1 cellular context compared by ENCODE assay signal in genomic region chr2:96353032-96353561, GRCh38.
TF ChIP-seq lines count a peak whose summit lies in the region.

No MANE protein-coding gene starts in this region.

TF ChIP-seq in K562, 482 proteins besides CTCF, POLR2A, EP300 and RAD21 (continues in another document):
- no peak for TF ChIP-seq ZNF507 (tag; conservative IDR thresholded peaks at IDR 0.05)
- 0 out of 4 replicates have a peak, but pooled peaks of 1 of the 2 experiments have one; percentile 26 for TF ChIP-seq MAZ (CRISPR knock-in tag; conservative IDR thresholded peaks at IDR 0.05 in 1 of 2, IDR thresholded peaks at IDR 0.05 in 1 of 2)
- TF ChIP-seq ELF2 (CRISPR knock-in tag; IDR thresholded peaks at IDR 0.05), result no peak
- TF ChIP-seq NEUROD1 (IDR thresholded peaks at IDR 0.05; ENCODE audit: borderline replicate concordance, low read depth, low read length, partially characterized antibody), result no peak
- no peak for TF ChIP-seq ZNF174 (CRISPR knock-in tag; IDR thresholded peaks at IDR 0.05)
- TF ChIP-seq SOX6 (IDR thresholded peaks at IDR 0.05), result peak; percentile 64; the same call in 1 of the 2 replicates
- TF ChIP-seq CTBP1 (IDR thresholded peaks at IDR 0.05; ENCODE audit: borderline replicate concordance), result peak; percentile 99
- peak; percentile 27; the same call in 1 of the 2 replicates for TF ChIP-seq HDAC2 (IDR thresholded peaks at IDR 0.05)
- TF ChIP-seq RCOR1 (IDR thresholded peaks at IDR 0.05; ENCODE audit: borderline replicate concordance in 1 of 2, low read depth in 2 of 2, low read length in 2 of 2), result peak in 1 of 2 experiments; percentile 88; a peak in 2 of 4 replicates
- no peak for TF ChIP-seq PPARD (CRISPR knock-in tag; IDR thresholded peaks at IDR 0.05)
- TF ChIP-seq SIN3B (IDR thresholded peaks at IDR 0.05; ENCODE audit: low read depth), result no peak
- TF ChIP-seq ZNF699 (CRISPR knock-in tag; IDR thresholded peaks at IDR 0.05; ENCODE audit: insufficient replicate concordance), result no peak
- no peak for TF ChIP-seq ZNF407 (IDR thresholded peaks at IDR 0.05; ENCODE audit: low read depth)
- TF ChIP-seq CBFB (CRISPR knock-in tag; IDR thresholded peaks at IDR 0.05), result 0 out of 2 replicates have a peak, but pooled peaks have one; percentile 36
- TF ChIP-seq SIN3A (IDR thresholded peaks at IDR 0.05; ENCODE audit: borderline replicate concordance in 2 of 2, control insufficient read depth in 1 of 2, low read depth in 2 of 2, low read length in 2 of 2), result no peak; a peak in 1 of 4 replicates
- no peak for TF ChIP-seq ZBTB33 (CRISPR knock-in tag; IDR thresholded peaks at IDR 0.05)
- TF ChIP-seq U2AF2 (optimal IDR thresholded peaks at IDR 0.05; ENCODE audit: low read depth, low read length), result no peak
- no peak for TF ChIP-seq VEZF1 (CRISPR knock-in tag; IDR thresholded peaks at IDR 0.05)
- no peak for TF ChIP-seq FOXJ3 (CRISPR knock-in tag; IDR thresholded peaks at IDR 0.05)
- no peak for TF ChIP-seq MTA2 (IDR thresholded peaks at IDR 0.05; ENCODE audit: low read depth)
- no peak for TF ChIP-seq PRPF4 (IDR thresholded peaks at IDR 0.05; ENCODE audit: insufficient read depth, low read depth, low read length, poor library complexity, severe bottlenecking)
- TF ChIP-seq RERE (CRISPR knock-in tag; IDR thresholded peaks at IDR 0.05; ENCODE audit: borderline replicate concordance), result no peak
- peak; percentile 64 for TF ChIP-seq TFAP4 (CRISPR knock-in tag; IDR thresholded peaks at IDR 0.05; ENCODE audit: borderline replicate concordance)
- TF ChIP-seq FOSL1 (tag; conservative IDR thresholded peaks at IDR 0.05), result peak; percentile 53; the same call in 1 of the 2 replicates
- no peak for TF ChIP-seq ZNF23 (CRISPR knock-in tag; IDR thresholded peaks at IDR 0.05)
- no peak for TF ChIP-seq FOXM1 (IDR thresholded peaks at IDR 0.05; ENCODE audit: low read depth)
- no peak for TF ChIP-seq FOXM1 (CRISPR knock-in tag; IDR thresholded peaks at IDR 0.05; ENCODE audit: low read depth)
- peak; percentile 43; the same call in 1 of the 2 replicates for TF ChIP-seq ZNF316 (IDR thresholded peaks at IDR 0.05)
- TF ChIP-seq ZNF561 (CRISPR knock-in tag; conservative IDR thresholded peaks at IDR 0.05), result no peak
- TF ChIP-seq FOXP1 (CRISPR knock-in tag; IDR thresholded peaks at IDR 0.05), result no peak
- TF ChIP-seq PRDM10 (IDR thresholded peaks at IDR 0.05; ENCODE audit: partially characterized antibody), result no peak
- TF ChIP-seq TEAD1 (CRISPR knock-in tag; IDR thresholded peaks at IDR 0.05), result peak in 1 of 2 experiments; percentile 48; a peak in 1 of 4 replicates
- TF ChIP-seq MYNN (IDR thresholded peaks at IDR 0.05), result 0 out of 2 replicates have a peak, but pooled peaks have one; percentile 14
- TF ChIP-seq MYNN (CRISPR knock-in tag; IDR thresholded peaks at IDR 0.05), result no peak
- TF ChIP-seq PKNOX1 (IDR thresholded peaks at IDR 0.05), result peak; percentile 52
